ENCODE assay signal across 8 cellular contexts in the genomic region with DNA sequence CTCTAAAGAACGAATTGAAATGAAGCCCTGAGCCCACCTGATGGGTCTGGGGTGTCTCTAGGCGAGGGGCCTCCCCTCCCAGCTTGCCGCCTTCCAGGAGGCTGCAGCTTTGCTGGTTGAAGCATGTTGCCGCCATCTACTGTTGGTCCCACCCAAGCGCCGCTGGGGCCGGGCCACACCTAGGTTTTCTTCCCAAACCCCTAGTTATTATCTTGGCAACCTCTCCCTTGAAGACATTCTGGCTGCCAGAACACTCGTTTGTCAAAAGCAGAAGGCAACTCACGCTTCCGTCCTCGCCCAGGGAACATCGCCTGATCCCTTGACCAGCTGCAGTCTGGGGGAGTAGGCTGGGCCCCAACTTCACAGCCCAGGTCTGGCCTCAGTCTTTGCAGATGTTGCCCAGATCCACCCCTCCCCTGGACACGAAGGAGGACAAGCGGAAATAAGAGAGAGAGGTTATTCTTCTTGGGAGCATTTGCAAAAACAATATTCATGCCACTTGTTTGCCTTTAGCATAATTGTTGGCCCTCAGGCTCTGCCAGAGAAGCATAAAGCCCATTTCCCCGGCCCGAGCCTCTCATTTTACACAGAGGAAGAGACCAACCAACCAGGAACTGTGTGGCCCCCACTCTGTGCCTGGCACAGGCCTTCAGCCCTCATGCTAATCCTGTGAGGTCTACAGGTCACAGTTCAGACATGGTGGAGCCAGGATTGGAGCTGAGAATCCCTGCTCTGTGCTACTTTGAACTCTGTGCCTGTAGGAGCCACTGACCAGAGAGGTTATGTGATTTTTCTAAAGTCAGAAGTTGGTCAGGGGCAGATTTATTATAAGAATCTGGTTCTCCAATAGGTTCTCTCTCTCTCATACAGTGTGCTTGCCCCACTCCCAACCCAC. TPM values are rescaled to one million over a fixed set of nuclear protein-coding genes. Genes with fewer than 3 reads are reported as not detected.
A peak's percentile ranks its signal among the peaks of the same experiment; 100 is the strongest.
DNase-seq lines count a peak whose midpoint lies in the region; ATAC-seq and TF ChIP-seq lines count a peak whose summit lies in the region.

No MANE protein-coding gene starts in this region.

- TF ChIP-seq CTCF in GM12873 (IDR thresholded peaks at IDR 0.05; ENCODE audit: insufficient read depth, low read depth, low read length, missing control alignments), result peak; percentile 34
- TF ChIP-seq CTCF in heart right ventricle (IDR thresholded peaks at IDR 0.05), result peak in 8 of 9 donors; percentile 12 to 58 (median 40)

- POLR2A ChIA-PET in HEK293T (lab: Yijun Ruan, JAX), result interaction anchor here (1.4 kb wide), 1 partner anchor 101 kb away, joined by 4 read pairs; no protein-coding TSS in a partner anchor

- CTCF ChIA-PET in HEK293T (lab: Yijun Ruan, JAX), result interaction anchor here (0.8 to 1.8 kb wide), 3 partner anchors 104 to 147 kb away, joined by 3 to 9 read pairs (median 3); no protein-coding TSS in a partner anchor

- peak; percentile 27 for DNase-seq in RPMI8226
- DNase-seq in heart right ventricle, result peak; percentile 55 to 58
- DNase-seq in stimulated activated CD8-positive, alpha-beta memory T cell treated with anti-CD3 and anti-CD28 coated beads, Interleukin-4, amount 100 ng/mL, for 48 hours, result peak; percentile 36
- no peak for DNase-seq in HEK293T (ENCODE audit: extremely low spot score)
- no peak for DNase-seq in CD1c-positive myeloid dendritic cell (ENCODE audit: extremely low spot score)
- DNase-seq in NCI-H345 (lab: John Stamatoyannopoulos, UW), result no peak
- no peak for DNase-seq in GM19240 (ENCODE audit: insufficient read length, low spot score)

- no peaks in the 10 kb centered on the region for H3K27me3 ChIP-seq in heart right ventricle

- H3K4me1 ChIP-seq in heart right ventricle, result peaks cover 19 to 100% (median 92%) of the 10 kb centered on the region in 9 donors

- H3K27ac ChIP-seq in heart right ventricle, result peak overlapping the region; percentile 18 to 97 (median 81)

- ATAC-seq in heart right ventricle, result peak; percentile 25 to 67 (median 56)

- WGBS in heart right ventricle, 2 donors, result 53 to 56% methylated on average over 16 of the region's 16 CpGs

- H3K9me3 ChIP-seq in heart right ventricle, result no peaks in the 10 kb centered on the region

- peaks cover 0 to 14% (median 0%) of the 10 kb centered on the region in 9 donors for H3K36me3 ChIP-seq in heart right ventricle

- peak overlapping the region in 7 of 10 donors; percentile 5 to 71 (median 23) for H3K4me3 ChIP-seq in heart right ventricle

- intact Hi-C loops in heart right ventricle (cut with DNase I), result loop anchor here in 2 of 10 donors (10.0 kb wide), 2 partner anchors 288 to 398 kb away; no protein-coding TSS in a partner anchor

TF ChIP-seq in HEK293T, 16 proteins besides CTCF, POLR2A, EP300 and RAD21:
- TF ChIP-seq NFRKB (IDR thresholded peaks at IDR 0.05) (no peak), ARNT (IDR thresholded peaks at IDR 0.05) (no peak), LEF1 (IDR thresholded peaks at IDR 0.05; ENCODE audit: borderline replicate concordance) (no peak), BHLHE40 (IDR thresholded peaks at IDR 0.05; ENCODE audit: borderline replicate concordance) (no peak)

RNA-seq across cellular contexts. Expression of gene EMP1, which starts 6.7 kb away (rescaled TPM):
- total RNA-seq in heart right ventricle, result 100 to 1,000 TPM in 4 of 10 donors, 10 to 100 TPM in 6; 74.6 to 403 (median 98.5) TPM
- 10 to 100 TPM; 46.2 to 55.5 TPM for polyA plus RNA-seq in heart right ventricle

Comparison
In these comparisons a context has a peak if more than half of its experiments do, and no peak if none do; other contexts are left out.
1. DNase-seq: peak in RPMI8226 (single experiment), heart right ventricle (2 of 2) and stimulated activated CD8-positive, alpha-beta memory T cell treated with anti-CD3 and anti-CD28 coated beads, Interleukin-4, amount 100 ng/mL, for 48 hours (single experiment); none in HEK293T (single experiment), CD1c-positive myeloid dendritic cell (single experiment), NCI-H345 (single experiment) and GM19240 (single experiment).